In the genomic region with DNA sequence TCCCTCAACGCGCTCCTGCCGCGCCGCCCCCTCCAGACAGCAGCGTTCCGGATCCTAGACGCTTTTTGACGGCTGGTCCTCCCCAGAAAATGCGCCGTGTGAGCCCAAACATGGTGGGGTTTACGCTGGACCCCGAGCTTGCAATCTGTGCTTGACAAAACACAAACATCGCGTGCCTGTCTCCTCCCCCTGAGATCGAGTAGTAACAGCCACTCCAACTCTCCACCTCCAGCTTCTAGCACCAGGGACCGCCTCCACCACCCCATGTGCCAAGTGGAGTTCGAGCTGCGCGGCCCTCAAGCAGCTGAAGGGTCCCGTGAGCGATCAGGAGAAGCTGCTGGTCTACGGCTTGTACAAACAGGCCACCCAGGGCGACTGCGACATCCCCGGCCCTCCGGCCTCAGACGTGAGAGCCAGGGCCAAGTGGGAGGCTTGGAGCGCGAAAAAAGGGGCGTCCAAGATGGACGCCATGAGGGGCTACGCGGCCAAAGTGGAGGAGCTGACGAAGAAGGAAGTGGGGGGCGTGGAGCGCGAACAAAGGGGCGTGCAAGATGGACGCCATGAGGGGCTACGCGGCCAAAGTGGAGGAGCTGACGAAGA, we compare ENCODE assay signal across 8 cellular contexts. TPM values are rescaled to one million over a fixed set of nuclear protein-coding genes. Genes with fewer than 3 reads are reported as not detected.
A peak's percentile ranks its signal among the peaks of the same experiment; 100 is the strongest.
DNase-seq lines count a peak whose midpoint lies in the region; ATAC-seq and TF ChIP-seq lines count a peak whose summit lies in the region.

No MANE protein-coding gene starts in this region.

- peak overlapping the region; percentile 47 for H3K4me3 ChIP-seq in BE2C (ENCODE audit: low read depth, low read length)
- H3K4me3 ChIP-seq in cardiac fibroblast (replicated peaks in 1 of 2; ENCODE audit: low read depth in 2 of 2, low read length in 2 of 2): peak overlapping the region; percentile 74 to 75

- no peaks in the 10 kb centered on the region for H3K9me3 Mint-ChIP-seq in stimulated activated effector memory CD8-positive, alpha-beta T cell treated with anti-CD3 and anti-CD28 coated beads, Interleukin-12 subunit alpha, Interleukin-12 subunit beta, amount 100 ng/mL, for 72 hours

- H3K4me1 ChIP-seq in BE2C: no peaks in the 10 kb centered on the region

- peak overlapping the region; percentile 96 for H3K4me3 Mint-ChIP-seq in stimulated activated effector memory CD8-positive, alpha-beta T cell treated with anti-CD3 and anti-CD28 coated beads, Interleukin-12 subunit alpha, Interleukin-12 subunit beta, amount 100 ng/mL, for 72 hours

- H3K36me3 ChIP-seq in BE2C: no peaks in the 10 kb centered on the region; the same call in none of the 2 replicates

- ATAC-seq in GM21515 (IDR thresholded peaks at IDR 0.05; ENCODE audit: unreplicated experiment) (peak; percentile 1), HG03095 (IDR thresholded peaks at IDR 0.05; ENCODE audit: unreplicated experiment) (no peak)
- ATAC-seq in stimulated activated effector memory CD8-positive, alpha-beta T cell treated with anti-CD3 and anti-CD28 coated beads, Interleukin-12 subunit alpha, Interleukin-12 subunit beta, amount 100 ng/mL, for 72 hours: peak; percentile 23

- H3K27me3 ChIP-seq in BE2C: no peaks in the 10 kb centered on the region

- DNase-seq in BE2C (peak; percentile 18), NCI-H510A (lab: John Stamatoyannopoulos, UW) (peak; percentile 37), cardiac fibroblast (ENCODE audit: low read depth in 2 of 2) (peak; percentile 65 to 87), kidney tubule cell (ENCODE audit: low spot score) (peak; percentile 29), LoVo (ENCODE audit: low spot score) (no peak)
- DNase-seq in stimulated activated effector memory CD8-positive, alpha-beta T cell treated with anti-CD3 and anti-CD28 coated beads, Interleukin-12 subunit alpha, Interleukin-12 subunit beta, amount 100 ng/mL, for 72 hours (ENCODE audit: low spot score in 2 of 2): no peak

- H3K4me1 Mint-ChIP-seq in stimulated activated effector memory CD8-positive, alpha-beta T cell treated with anti-CD3 and anti-CD28 coated beads, Interleukin-12 subunit alpha, Interleukin-12 subunit beta, amount 100 ng/mL, for 72 hours: peaks cover 44% of the 10 kb centered on the region

- no peaks in the 10 kb centered on the region for H3K9me3 ChIP-seq in BE2C

- TF ChIP-seq CTCF in BE2C (IDR thresholded peaks at IDR 0.05; ENCODE audit: low read depth, low read length) (no peak), cardiac fibroblast (IDR thresholded peaks at IDR 0.05; ENCODE audit: low read depth, low read length) (no peak)

- peaks cover 47% of the 10 kb centered on the region for H3K36me3 Mint-ChIP-seq in stimulated activated effector memory CD8-positive, alpha-beta T cell treated with anti-CD3 and anti-CD28 coated beads, Interleukin-12 subunit alpha, Interleukin-12 subunit beta, amount 100 ng/mL, for 72 hours

- H3K27ac Mint-ChIP-seq in stimulated activated effector memory CD8-positive, alpha-beta T cell treated with anti-CD3 and anti-CD28 coated beads, Interleukin-12 subunit alpha, Interleukin-12 subunit beta, amount 100 ng/mL, for 72 hours: peak overlapping the region; percentile 96

RNA-seq across cellular contexts. Expression of a gene that starts 0.7 kb away (rescaled TPM):
- 10.3 TPM for polyA plus RNA-seq in BE2C (2012; ENCODE audit: insufficient read depth, insufficient read length, low read depth)

RNA-seq across cellular contexts. Expression of a gene that starts 20.3 kb away (rescaled TPM):
- 8.8 TPM for polyA plus RNA-seq in BE2C (2012; ENCODE audit: insufficient read depth, insufficient read length, low read depth)

RNA-seq across cellular contexts. Expression of a gene that starts 29.4 kb away (rescaled TPM):
- 109 TPM for polyA plus RNA-seq in BE2C (2012; ENCODE audit: insufficient read depth, insufficient read length, low read depth)

RNA-seq across cellular contexts. Expression of a gene that starts 29.4 kb away (rescaled TPM):
- polyA plus RNA-seq in BE2C (2012; ENCODE audit: insufficient read depth, insufficient read length, low read depth): 23.0 TPM

RNA-seq across cellular contexts. Expression of a gene that starts 38.1 kb away (rescaled TPM):
- polyA plus RNA-seq in BE2C (2012; ENCODE audit: insufficient read depth, insufficient read length, low read depth): 28.1 TPM

Comparison
In these comparisons a context has a peak if more than half of its experiments do, and no peak if none do; other contexts are left out.
1. DNase-seq: peak in BE2C (single experiment), NCI-H510A (single experiment), cardiac fibroblast (2 of 2) and kidney tubule cell (single experiment); none in stimulated activated effector memory CD8-positive, alpha-beta T cell treated with anti-CD3 and anti-CD28 coated beads, Interleukin-12 subunit alpha, Interleukin-12 subunit beta, amount 100 ng/mL, for 72 hours (0 of 2) and LoVo (single experiment).